17 cellular contexts compared by ENCODE assay signal in the genomic region with DNA sequence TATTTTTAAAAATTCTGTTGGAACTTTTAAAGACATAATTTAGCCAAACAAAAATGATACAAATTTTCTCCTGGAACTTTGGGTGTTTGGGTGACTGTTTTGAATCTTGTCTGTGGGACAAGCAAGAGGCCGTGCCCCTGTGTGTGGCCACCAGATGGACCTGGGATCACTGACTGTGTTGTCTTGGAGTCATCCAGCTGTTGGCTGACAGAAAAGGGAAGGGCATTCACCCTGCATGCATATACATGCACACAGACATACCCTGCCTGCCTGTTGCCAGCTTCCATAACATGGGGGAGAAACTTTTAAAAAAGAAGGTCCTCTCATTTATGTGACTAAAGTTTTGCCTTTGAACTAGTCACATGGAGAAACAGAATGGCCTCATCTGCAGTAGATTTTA.
A peak's percentile ranks its signal among the peaks of the same experiment; 100 is the strongest.
DNase-seq lines count a peak whose midpoint lies in the region; ATAC-seq and TF ChIP-seq lines count a peak whose summit lies in the region.
"Had no signal": no experiment of that assay in that cellular context is flagged by ENCODE, and none has a peak within 500 bp of the region (broad histone marks: within the 10 kb centered on the region; RNA-seq: fewer than 3 reads in every experiment).

No MANE protein-coding gene starts in this region.

- no peak overlapping the region for H3K27ac ChIP-seq in lower lobe of right lung
- H3K27ac ChIP-seq: HL-60 had no signal

- TF ChIP-seq CTCF in fibroblast of pulmonary artery (IDR thresholded peaks at IDR 0.05; ENCODE audit: low read length, missing control alignments) (peak; percentile 1), lower lobe of right lung (IDR thresholded peaks at IDR 0.05) (no peak)

- intact Hi-C loops in lower lobe of right lung (cut with DNase I) = no loop called here

- H3K9me3 ChIP-seq in lower lobe of right lung = no peaks in the 10 kb centered on the region
- H3K9me3 ChIP-seq: BE2C, vagina had no signal

- ATAC-seq in GM18907 (IDR thresholded peaks at IDR 0.05; ENCODE audit: unreplicated experiment) (peak; percentile 5), GM21723 (IDR thresholded peaks at IDR 0.05; ENCODE audit: unreplicated experiment) (peak; percentile 38), HG03442 (IDR thresholded peaks at IDR 0.05; ENCODE audit: unreplicated experiment) (peak; percentile 2), lower lobe of right lung (no peak)
- ATAC-seq: natural killer cell had no signal

- H3K4me1 ChIP-seq in lower lobe of right lung = peaks cover 12% of the 10 kb centered on the region

- DNase-seq in fibroblast of pulmonary artery (ENCODE audit: low read depth) = no peak
- DNase-seq in NCI-H1417 (lab: John Stamatoyannopoulos, UW) = no peak
- no peak for DNase-seq in anterior cingulate cortex (lab: John Stamatoyannopoulos, UW)
- no peak for DNase-seq in lower lobe of right lung
- no peak for DNase-seq in retina
- DNase-seq: activated CD8-positive, alpha-beta memory T cell treated with anti-CD3 and anti-CD28 coated beads, Interleukin-2, amount 50 U/mL, for 4 hours; activated naive CD8-positive, alpha-beta T cell treated with anti-CD3 and anti-CD28 coated beads, Interleukin-2, amount 10 ng/mL, durations not matched to agents 7 days and 5 days; BE2C; natural killer cell; NK-92 treated with Interleukin-12 subunit alpha and Interleukin-12 subunit beta, amount 100 ng/mL, for 24 hours; stimulated activated CD4-positive, alpha-beta T cell treated with anti-CD3 and anti-CD28 coated beads, Interleukin-2, amount 100 ng/mL, for 48 hours had no signal

- H3K36me3 ChIP-seq in lower lobe of right lung = no peaks in the 10 kb centered on the region
- H3K36me3 ChIP-seq: BE2C, esophagus muscularis mucosa, vagina had no signal

- H3K27me3 ChIP-seq in lower lobe of right lung (ENCODE audit: low read depth) = no peaks in the 10 kb centered on the region
- H3K27me3 ChIP-seq: BE2C, esophagus muscularis mucosa, vagina had no signal

- H3K4me3 ChIP-seq in fibroblast of pulmonary artery (replicated peaks; ENCODE audit: low read depth, low read length) (no peak overlapping the region), lower lobe of right lung (no peak overlapping the region)
- H3K4me3 ChIP-seq: vagina had no signal

Comparison
In these comparisons a context has a peak if more than half of its experiments do, and no peak if none do; other contexts are left out.
1. ATAC-seq: peak in GM18907 (single experiment), GM21723 (single experiment) and HG03442 (single experiment); none in lower lobe of right lung (0 of 2).